ENCODE assay signal across 26 cellular contexts in the genomic region with DNA sequence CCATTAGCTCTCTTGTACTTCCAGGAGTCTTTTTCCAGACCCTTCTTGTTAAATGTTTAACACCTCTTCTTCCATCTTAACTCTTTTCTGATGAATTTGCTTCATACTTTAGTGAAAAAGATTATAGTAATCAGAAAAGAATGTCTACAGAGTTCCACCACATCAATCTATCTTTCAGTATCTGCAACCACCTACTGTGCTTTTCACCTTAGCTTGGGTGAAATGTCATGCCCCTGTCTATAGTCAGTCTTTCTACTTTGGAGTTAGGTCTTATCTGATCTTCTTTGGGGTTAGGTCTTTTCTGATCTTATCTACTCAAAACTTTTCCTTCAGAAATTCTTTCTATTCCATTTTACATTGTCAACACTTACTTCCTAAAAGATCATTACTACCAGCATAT.
DNase-seq lines count a peak whose midpoint lies in the region; FAIRE-seq lines count a peak whose summit lies in the region.
"Had no signal": no experiment of that assay in that cellular context is flagged by ENCODE, and none has a peak within 500 bp of the region (broad histone marks: within the 10 kb centered on the region; RNA-seq: fewer than 3 reads in every experiment).

No MANE protein-coding gene starts in this region.

- in situ Hi-C loops in Caki2 (cut with HindIII; ENCODE audit: low pct_unique_long_range_greater_than_20kb, low sequenced_read_pairs) = no loop called here

- H3K79me1 ChIP-seq in mesenchymal stem cell (replicated peaks; ENCODE audit: low read length, poor library complexity, severe bottlenecking) (no peaks in the 10 kb centered on the region), trophoblast cell (ENCODE audit: low read length) (no peaks in the 10 kb centered on the region)

- H3K14ac ChIP-seq in mesenchymal stem cell (ENCODE audit: low read length in 2 of 2) (no peak overlapping the region), trophoblast cell (ENCODE audit: low read length) (no peak overlapping the region)

- H2BK12ac ChIP-seq in mesenchymal stem cell (ENCODE audit: low read length in 2 of 2) = no peak overlapping the region
- H2BK12ac ChIP-seq in trophoblast cell (ENCODE audit: low read length) = no peak overlapping the region

- no peaks in the 10 kb centered on the region for H3K9me3 ChIP-seq in mesenchymal stem cell (ENCODE audit: control insufficient read depth, low read length)
- H3K9me3 ChIP-seq in trophoblast cell (ENCODE audit: insufficient read depth, low read depth, low read length) = no peaks in the 10 kb centered on the region
- H3K9me3 ChIP-seq: A549, Caco-2 had no signal

- no peak overlapping the region for H4K12ac ChIP-seq in trophoblast cell (ENCODE audit: low read depth, low read length)

- no peak overlapping the region for H2AFZ ChIP-seq in mesenchymal stem cell (ENCODE audit: low read depth, low read length)
- no peak overlapping the region for H2AFZ ChIP-seq in trophoblast cell (ENCODE audit: insufficient read depth, low read length, poor library complexity)

- H3K4me2 ChIP-seq in mesenchymal stem cell (ENCODE audit: low read length, poor library complexity, severe bottlenecking) (no peak overlapping the region), trophoblast cell (ENCODE audit: low read length) (no peak overlapping the region)
- H3K4me2 ChIP-seq: A549; BLaER1 treated with 17β-estradiol and CSF1 and Interleukin-3, amounts not matched to agents 10 nM and 100 nM had no signal

- H3K4me3 ChIP-seq in mesenchymal stem cell (ENCODE audit: insufficient read depth in 1 of 2, low read depth in 1 of 2, low read length in 2 of 2) = no peak overlapping the region
- H3K4me3 ChIP-seq in trophoblast cell (ENCODE audit: low read depth, low read length) = no peak overlapping the region
- H3K4me3 ChIP-seq: A549; BLaER1 treated with 17β-estradiol and CSF1 and Interleukin-3, amounts not matched to agents 10 nM and 100 nM; GM12878 had no signal

- H3K4ac ChIP-seq in mesenchymal stem cell (ENCODE audit: low read depth in 1 of 2, low read length in 2 of 2) = no peak overlapping the region
- no peak overlapping the region for H3K4ac ChIP-seq in trophoblast cell (ENCODE audit: low read depth, low read length)

- H3K4me1 ChIP-seq in mesenchymal stem cell (ENCODE audit: control insufficient read depth, insufficient read depth, low read depth, low read length) = peaks cover 1% of the 10 kb centered on the region
- H3K4me1 ChIP-seq in trophoblast cell (ENCODE audit: control insufficient read depth in 1 of 2, insufficient read depth in 2 of 2, low read length in 2 of 2) = no peaks in the 10 kb centered on the region

- H3K18ac ChIP-seq in mesenchymal stem cell (ENCODE audit: low read depth in 1 of 2, low read length in 2 of 2) (no peak overlapping the region), trophoblast cell (ENCODE audit: low read length) (no peak overlapping the region)

- FAIRE-seq in RCC 7860 (lab: Jason Lieb, UNC) = peak; percentile 83
- FAIRE-seq: A549, GM12878, GM12892, GM18507, GM19239 had no signal

- no peak overlapping the region for H3K9ac ChIP-seq in mesenchymal stem cell (ENCODE audit: low read length)
- H3K9ac ChIP-seq in trophoblast cell (ENCODE audit: low read length) = no peak overlapping the region
- H3K9ac ChIP-seq: BLaER1 treated with 17β-estradiol and CSF1 and Interleukin-3, amounts not matched to agents 10 nM and 100 nM had no signal

- DNase-seq in Caki2 (ENCODE audit: low read depth) (peak; percentile 58), RCC 7860 (ENCODE audit: low spot score) (peak; percentile 54), mesenchymal stem cell (no peak), trophoblast cell (peak; percentile 7 to 67), GM19238 (ENCODE audit: insufficient read length, low spot score) (no peak), HT-29 (ENCODE audit: low spot score) (no peak), HK-2 (ENCODE audit: unreplicated experiment) (no peak)
- DNase-seq: AML-193; Caco-2; CD4-positive, alpha-beta T cell; CD8-positive, alpha-beta T cell; DMS 273 treated with DMSO at 0.1 percent for 48 hours; DMS153; DMS53; DMS79; DND-41; EL; GDM1 had no signal

- H4K91ac ChIP-seq in mesenchymal stem cell (ENCODE audit: low read length) (no peak overlapping the region), trophoblast cell (ENCODE audit: low read depth, low read length) (no peak overlapping the region)

- H3K27ac ChIP-seq in mesenchymal stem cell (ENCODE audit: low read length, poor library complexity, severe bottlenecking) (peak overlapping the region; percentile 75), trophoblast cell (ENCODE audit: low read depth, low read length) (no peak overlapping the region)
- H3K27ac ChIP-seq: 22Rv1; A549; BLaER1 treated with 17β-estradiol and CSF1 and Interleukin-3, amounts not matched to agents 10 nM and 100 nM; C4-2B had no signal

- H4K8ac ChIP-seq in mesenchymal stem cell (ENCODE audit: low read length) (no peak overlapping the region), trophoblast cell (ENCODE audit: low read depth, low read length) (no peak overlapping the region)

- no peaks in the 10 kb centered on the region for H3K36me3 ChIP-seq in mesenchymal stem cell (ENCODE audit: control insufficient read depth in 1 of 2, insufficient read depth in 2 of 2, low read depth in 1 of 2, low read length in 2 of 2)
- no peaks in the 10 kb centered on the region for H3K36me3 ChIP-seq in trophoblast cell (ENCODE audit: control insufficient read depth in 1 of 2, insufficient read depth in 2 of 2, low read length in 2 of 2)
- H3K36me3 ChIP-seq: BLaER1 treated with 17β-estradiol and CSF1 and Interleukin-3, amounts not matched to agents 10 nM and 100 nM had no signal

- H2BK15ac ChIP-seq in mesenchymal stem cell (ENCODE audit: low read depth, poor library complexity, severe bottlenecking) = no peak overlapping the region

- H2BK5ac ChIP-seq in mesenchymal stem cell (ENCODE audit: low read depth, low read length, poor library complexity, severe bottlenecking) = no peak overlapping the region
- no peak overlapping the region for H2BK5ac ChIP-seq in trophoblast cell (ENCODE audit: low read depth, low read length, poor library complexity)

- H2BK120ac ChIP-seq in mesenchymal stem cell (ENCODE audit: low read depth, low read length) (no peak overlapping the region), trophoblast cell (ENCODE audit: insufficient read depth, low read length, poor library complexity) (no peak overlapping the region)

- H2AK5ac ChIP-seq in mesenchymal stem cell (ENCODE audit: low read length, severe bottlenecking) = no peak overlapping the region
- no peak overlapping the region for H2AK5ac ChIP-seq in trophoblast cell (ENCODE audit: low read length)

- no peaks in the 10 kb centered on the region for H3K79me2 ChIP-seq in trophoblast cell (ENCODE audit: control insufficient read depth, insufficient read depth, low read length, poor library complexity)

- H3K23ac ChIP-seq in mesenchymal stem cell (ENCODE audit: low read length in 2 of 2) (no peak overlapping the region), trophoblast cell (ENCODE audit: low read length) (no peak overlapping the region)

- no peaks in the 10 kb centered on the region for H3K27me3 ChIP-seq in mesenchymal stem cell (ENCODE audit: control insufficient read depth in 1 of 2, insufficient read depth in 1 of 2, low read length in 2 of 2)
- no peaks in the 10 kb centered on the region for H3K27me3 ChIP-seq in trophoblast cell (ENCODE audit: insufficient read depth, low read length)
- H3K27me3 ChIP-seq: BLaER1 treated with 17β-estradiol and CSF1 and Interleukin-3, amounts not matched to agents 10 nM and 100 nM had no signal

Comparison
In these comparisons a context has a peak if more than half of its experiments do, and no peak if none do; other contexts are left out.
1. DNase-seq: peak in Caki2 (single experiment), RCC 7860 (single experiment) and trophoblast cell (2 of 2); none in mesenchymal stem cell (single experiment), GM19238 (single experiment), HT-29 (single experiment) and HK-2 (single experiment).